Comparison of ENCODE assay signal across 8 cellular contexts in the genomic region with DNA sequence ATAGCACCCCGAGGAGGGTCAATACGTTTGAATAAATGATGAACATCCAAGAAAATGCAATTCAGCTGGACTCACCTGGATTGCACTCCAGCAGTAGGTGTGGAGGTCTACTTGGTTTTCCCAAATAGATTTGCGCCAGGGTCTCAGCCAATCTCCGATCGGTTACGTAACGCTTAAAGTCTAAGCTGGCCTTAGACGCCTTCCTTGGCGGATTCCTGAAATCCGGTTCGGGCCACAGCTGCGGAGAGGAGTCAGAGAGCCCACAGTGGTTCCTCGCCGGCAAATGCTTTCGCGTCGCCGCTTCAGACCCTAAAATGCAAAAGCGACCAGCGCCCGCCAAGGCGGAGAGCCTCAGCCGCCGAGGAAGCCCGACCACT. TPM values are rescaled to one million over a fixed set of nuclear protein-coding genes. Genes with fewer than 3 reads are reported as not detected.
DNase-seq lines count a peak whose midpoint lies in the region; ATAC-seq and TF ChIP-seq lines count a peak whose summit lies in the region.

No MANE protein-coding gene starts in this region.

- peaks cover 31% of the 10 kb centered on the region for H3K4me1 Mint-ChIP-seq in activated naive CD8-positive, alpha-beta T cell treated with anti-CD3 and anti-CD28 coated beads for 36 hours

- H3K27me3 Mint-ChIP-seq in activated naive CD8-positive, alpha-beta T cell treated with anti-CD3 and anti-CD28 coated beads for 36 hours, result no peaks in the 10 kb centered on the region

- DNase-seq in GM12865 (ENCODE audit: low read depth), result no peak
- no peak for DNase-seq in activated naive CD8-positive, alpha-beta T cell treated with anti-CD3 and anti-CD28 coated beads for 36 hours
- peak; percentile 24 for DNase-seq in iPS-NIHi7 (ENCODE audit: extremely low spot score)
- DNase-seq in ecto neural progenitor cell (ENCODE audit: low spot score), result no peak
- no peak for DNase-seq in dedifferentiated amniotic fluid mesenchymal stem cell (ENCODE audit: extremely low spot score)
- no peak for DNase-seq in middle frontal gyrus (ENCODE audit: extremely low spot score, low spot score)

- H3K27me3 ChIP-seq in subcutaneous abdominal adipose tissue (ENCODE audit: control insufficient read depth in 5 of 5, insufficient read depth in 4 of 5, low read length in 5 of 5), result no peaks in the 10 kb centered on the region

- peak overlapping the region; percentile 100 for H3K4me3 Mint-ChIP-seq in activated naive CD8-positive, alpha-beta T cell treated with anti-CD3 and anti-CD28 coated beads for 36 hours

- no peak for TF ChIP-seq CTCF in GM12865 (IDR thresholded peaks at IDR 0.05; ENCODE audit: insufficient read depth, low read depth, low read length, missing control alignments)

- peak overlapping the region; percentile 50 to 98 (median 95) for H3K9ac ChIP-seq in subcutaneous abdominal adipose tissue (ENCODE audit: low read length in 5 of 5)

- H3K4me1 ChIP-seq in subcutaneous abdominal adipose tissue (ENCODE audit: control insufficient read depth in 5 of 5, insufficient read depth in 5 of 5, low read length in 5 of 5), result peaks cover 4 to 55% (median 41%) of the 10 kb centered on the region in 5 donors

- H3K36me3 Mint-ChIP-seq in activated naive CD8-positive, alpha-beta T cell treated with anti-CD3 and anti-CD28 coated beads for 36 hours, result peaks cover 30% of the 10 kb centered on the region

- peak; percentile 1 for ATAC-seq in HG03175 (IDR thresholded peaks at IDR 0.05; ENCODE audit: unreplicated experiment)

- H3K4me3 ChIP-seq in GM12865 (ENCODE audit: low read depth, low read length) (peak overlapping the region; percentile 89), subcutaneous abdominal adipose tissue (ENCODE audit: low read depth in 1 of 5, low read length in 5 of 5) (peak overlapping the region; percentile 90 to 98 (median 98))

- H3K27ac Mint-ChIP-seq in activated naive CD8-positive, alpha-beta T cell treated with anti-CD3 and anti-CD28 coated beads for 36 hours, result peak overlapping the region; percentile 98

- H3K9me3 Mint-ChIP-seq in activated naive CD8-positive, alpha-beta T cell treated with anti-CD3 and anti-CD28 coated beads for 36 hours, result no peaks in the 10 kb centered on the region

- no peaks in the 10 kb centered on the region for H3K9me3 ChIP-seq in subcutaneous abdominal adipose tissue (ENCODE audit: control insufficient read depth in 5 of 5, low read length in 5 of 5)

- peak overlapping the region; percentile 97 for H3K27ac ChIP-seq in subcutaneous abdominal adipose tissue (ENCODE audit: low read depth, low read length)

- H3K36me3 ChIP-seq in subcutaneous abdominal adipose tissue (ENCODE audit: control insufficient read depth in 5 of 5, insufficient read depth in 5 of 5, low read length in 5 of 5), result peaks cover 0 to 8% (median 3%) of the 10 kb centered on the region in 5 donors

RNA-seq across cellular contexts. Expression of gene TFB2M, which starts 0.3 kb away (rescaled TPM):
- 10 to 100 TPM; 33.1 to 35.9 TPM for total RNA-seq in activated naive CD8-positive, alpha-beta T cell treated with anti-CD3 and anti-CD28 coated beads for 36 hours

RNA-seq across cellular contexts. Expression of gene CNST, which starts 0.5 kb away (rescaled TPM):
- total RNA-seq in activated naive CD8-positive, alpha-beta T cell treated with anti-CD3 and anti-CD28 coated beads for 36 hours, result 10 to 100 TPM; 25.8 to 26.1 TPM

RNA-seq across cellular contexts. Expression of gene SMYD3, which starts 58.7 kb away (rescaled TPM):
- total RNA-seq in activated naive CD8-positive, alpha-beta T cell treated with anti-CD3 and anti-CD28 coated beads for 36 hours, result 10 to 100 TPM; 16.4 to 18.4 TPM
